In genomic region chr10:69311309-69311708, GRCh38 we compare ENCODE assay signal across 27 cellular contexts.
"Had no signal": no experiment of that assay in that cellular context is flagged by ENCODE, and none has a peak within 500 bp of the region (broad histone marks: within the 10 kb centered on the region; RNA-seq: fewer than 3 reads in every experiment).

No MANE protein-coding gene starts in this region.

- FAIRE-seq: pancreas had no signal

- DNase-seq: activated B cell treated with CpG ODN at 0.5 μM for 24 hours; activated CD4-positive, alpha-beta T cell treated with anti-CD3 and anti-CD28 coated beads, Interleukin-2, amount 50 U/mL, for 1 hour; activated CD8-positive, alpha-beta T cell treated with anti-CD3 and anti-CD28 coated beads for 36 hours; activated effector memory CD4-positive, alpha-beta T cell treated with Interleukin-2 at 50 U/mL for 16 hours; activated naive CD4-positive, alpha-beta T cell treated with Interleukin-2 at 50 U/mL for 16 hours; aorta; body of pancreas; dorsolateral prefrontal cortex; effector memory CD8-positive, alpha-beta T cell; foreskin keratinocyte; heart right ventricle; lower lobe of right lung; naive B cell; pancreas; stimulated activated CD4-positive, alpha-beta T cell treated with anti-CD3 and anti-CD28 coated beads, Interleukin-1b, Interleukin-23, amount 100 ng/mL, for 48 hours; stimulated activated CD4-positive, alpha-beta T cell treated with anti-CD3 and anti-CD28 coated beads, Interleukin-4, amount 100 ng/mL, for 4 hours; stimulated activated CD8-positive, alpha-beta memory T cell treated with anti-CD3 and anti-CD28 coated beads, Interleukin-4, amount 100 ng/mL, for 48 hours; stimulated activated naive B cell treated with anti-CD40 and anti-IgM and Interleukin-4, amounts not matched to agents 10 μg/mL and 1 μg/mL and 100 μg/mL, for 72 hours; T1000; tibial artery; upper lobe of right lung had no signal

- H3K4me2 ChIP-seq: smooth muscle cell had no signal

- H3K27ac ChIP-seq: body of pancreas, coronary artery, dorsolateral prefrontal cortex, foreskin keratinocyte, heart right ventricle, lower lobe of right lung, pancreas, prostate gland, suprapubic skin, tibial artery, upper lobe of right lung had no signal

- H3K4me1 ChIP-seq: foreskin keratinocyte, lower lobe of right lung, prostate gland, tibial artery, upper lobe of right lung had no signal

- H3K4me3 ChIP-seq: body of pancreas, coronary artery, dorsolateral prefrontal cortex, heart right ventricle, lower lobe of right lung, pancreas, prostate gland, smooth muscle cell, suprapubic skin, tibial artery, upper lobe of right lung had no signal

- H3K9me3 ChIP-seq: body of pancreas, heart right ventricle, lower lobe of right lung, pancreas, prostate gland, suprapubic skin, tibial artery, upper lobe of right lung had no signal

- H3K27me3 ChIP-seq: body of pancreas, dorsolateral prefrontal cortex, foreskin keratinocyte, heart right ventricle, pancreas, suprapubic skin, tibial artery, upper lobe of right lung had no signal

- ATAC-seq: activated CD8-positive, alpha-beta T cell treated with anti-CD3 and anti-CD28 coated beads for 36 hours; body of pancreas; effector memory CD8-positive, alpha-beta T cell; esophagus mucosa; foreskin keratinocyte; left lobe of liver; lower lobe of right lung; pancreas; stimulated activated naive B cell treated with anti-CD40 and anti-IgM and Interleukin-4, amounts not matched to agents 10 μg/mL and 1 μg/mL and 100 μg/mL, for 72 hours; upper lobe of right lung had no signal

- H3K36me3 ChIP-seq: heart right ventricle, lower lobe of right lung, pancreas, prostate gland, suprapubic skin, tibial artery, upper lobe of right lung had no signal
